1 cellular context compared by ENCODE assay signal in the genomic region with DNA sequence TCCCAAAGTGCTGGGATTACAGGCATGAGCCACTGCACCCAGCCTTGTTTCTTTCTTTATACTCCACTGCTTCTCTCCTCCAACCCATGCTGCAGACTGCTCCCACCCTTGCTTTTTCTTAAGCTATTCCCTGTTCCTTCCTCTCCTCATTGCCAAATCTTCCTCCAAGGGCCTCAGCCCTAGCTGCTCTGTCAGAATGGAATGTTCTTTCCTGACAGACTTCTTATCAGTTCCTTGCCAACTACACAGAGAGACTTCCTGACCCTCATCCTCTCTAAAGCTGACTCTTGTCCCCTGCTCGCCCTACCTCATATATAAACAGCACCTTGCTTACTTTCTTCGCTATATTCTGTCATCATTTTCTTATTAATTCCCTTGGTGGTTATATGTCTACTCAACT.
TF ChIP-seq lines count a peak whose summit lies in the region.

No MANE protein-coding gene starts in this region.

TF ChIP-seq in IMR-90, 13 proteins besides CTCF, POLR2A, EP300 and RAD21:
- no peak for TF ChIP-seq ELK1 (IDR thresholded peaks at IDR 0.05; ENCODE audit: borderline replicate concordance, low read depth, low read length)
- no peak for TF ChIP-seq USF2 (IDR thresholded peaks at IDR 0.05; ENCODE audit: low read depth, low read length)
- no peak for TF ChIP-seq MAZ (IDR thresholded peaks at IDR 0.05; ENCODE audit: borderline replicate concordance, low read depth, low read length)
- no peak for TF ChIP-seq FOS (IDR thresholded peaks at IDR 0.05; ENCODE audit: low read depth, low read length)
- no peak for TF ChIP-seq MXI1 (IDR thresholded peaks at IDR 0.05; ENCODE audit: borderline replicate concordance, low read depth, low read length)
- no peak for TF ChIP-seq CEBPB (IDR thresholded peaks at IDR 0.05; ENCODE audit: low read depth, low read length)
- no peak for TF ChIP-seq NFE2L2 (IDR thresholded peaks at IDR 0.05; ENCODE audit: low read depth, low read length)
- no peak for TF ChIP-seq MAFK (IDR thresholded peaks at IDR 0.05; ENCODE audit: low read depth, low read length)
- no peak for TF ChIP-seq RFX5 (IDR thresholded peaks at IDR 0.05; ENCODE audit: low read depth, low read length)
- no peak for TF ChIP-seq RCOR1 (IDR thresholded peaks at IDR 0.05; ENCODE audit: insufficient replicate concordance, low read length)
- no peak for TF ChIP-seq SMC3 (IDR thresholded peaks at IDR 0.05; ENCODE audit: low read depth, low read length)
- TF ChIP-seq BHLHE40 (IDR thresholded peaks at IDR 0.05; ENCODE audit: low read depth, low read length), result no peak
- no peak for TF ChIP-seq CHD1 (IDR thresholded peaks at IDR 0.05; ENCODE audit: low read depth, low read length)
